In the genomic region with DNA sequence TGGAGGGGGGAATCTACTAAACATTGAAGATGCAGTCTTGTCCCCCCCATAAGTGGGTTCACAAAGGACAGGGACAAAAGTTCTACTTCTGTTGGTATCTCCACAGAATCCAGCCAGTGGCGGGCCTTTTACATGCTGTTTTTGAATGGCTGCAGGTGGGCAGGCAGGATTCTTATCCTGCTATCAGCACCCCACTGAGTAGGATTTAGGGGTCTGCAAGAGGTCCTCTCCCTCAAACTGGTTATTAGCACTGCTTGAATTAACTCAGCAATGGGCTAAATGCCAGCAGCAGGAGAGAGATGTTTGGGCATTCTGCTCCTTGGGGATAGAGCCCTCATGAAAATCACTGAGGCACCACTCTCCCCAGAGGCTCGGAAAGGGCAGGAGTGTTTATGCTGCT, we compare ENCODE assay signal across 24 cellular contexts. TPM values are rescaled to one million over a fixed set of nuclear protein-coding genes. Genes with fewer than 3 reads are reported as not detected.
"Had no signal": no experiment of that assay in that cellular context is flagged by ENCODE, and none has a peak within 500 bp of the region (broad histone marks: within the 10 kb centered on the region; RNA-seq: fewer than 3 reads in every experiment).

No MANE protein-coding gene starts in this region.

- H3K4me3 Mint-ChIP-seq: activated CD4-positive, alpha-beta T cell treated with anti-CD3 and anti-CD28 coated beads, Interleukin-2, amount 10 ng/mL, durations not matched to agents 7 days and 5 days; activated T-cell treated with anti-CD3 and anti-CD28 coated beads, Interleukin-2, amount 50 U/mL, for 72 hours; central memory CD8-positive, alpha-beta T cell; stimulated activated naive B cell treated with anti-CD40 and anti-IgM and Interleukin-4, amounts not matched to agents 10 μg/mL and 1 μg/mL and 100 μg/mL, for 72 hours had no signal

- H3K4me3 ChIP-seq: body of pancreas, heart left ventricle, right atrium auricular region, tibial artery, vagina had no signal

- H3K4me1 ChIP-seq: body of pancreas, vagina had no signal

- H3K27me3 ChIP-seq: body of pancreas, right atrium auricular region, vagina had no signal

- ATAC-seq: activated naive CD4-positive, alpha-beta T cell treated with anti-CD3 and anti-CD28 coated beads, Interleukin-2, amount 50 U/mL, for 72 hours; activated T-cell treated with anti-CD3 and anti-CD28 coated beads, Interleukin-2, amount 50 U/mL, for 72 hours; body of pancreas; heart left ventricle had no signal

- H3K27ac ChIP-seq: body of pancreas, heart left ventricle, right atrium auricular region, tibial artery, vagina had no signal

- DNase-seq: activated CD4-positive, alpha-beta T cell treated with anti-CD3 and anti-CD28 coated beads, Interleukin-2, amount 10 ng/mL, durations not matched to agents 7 days and 5 days; activated CD8-positive, alpha-beta memory T cell treated with anti-CD3 and anti-CD28 coated beads, Interleukin-2, amount 50 U/mL, for 48 hours; activated gamma-delta T cell; activated T-cell treated with anti-CD3 and anti-CD28 coated beads, Interleukin-2, amount 50 U/mL, for 72 hours; amygdala; body of pancreas; cortex of kidney; effector memory CD4-positive, alpha-beta T cell; foreskin melanocyte; islet precursor cell; naive B cell; nucleus accumbens; stimulated activated CD4-positive, alpha-beta T cell treated with anti-CD3 and anti-CD28 coated beads, Interleukin-2, amount 100 ng/mL, for 48 hours; stimulated activated naive B cell treated with anti-CD40 and anti-IgM and Interleukin-4, amounts not matched to agents 10 μg/mL and 1 μg/mL and 100 μg/mL, for 72 hours; tibial artery had no signal

- H3K36me3 Mint-ChIP-seq: activated naive CD4-positive, alpha-beta T cell treated with anti-CD3 and anti-CD28 coated beads, Interleukin-2, amount 50 U/mL, for 72 hours; naive B cell; stimulated activated naive B cell treated with anti-CD40 and anti-IgM and Interleukin-4, amounts not matched to agents 10 μg/mL and 1 μg/mL and 100 μg/mL, for 72 hours had no signal

- H3K4me1 Mint-ChIP-seq: activated CD4-positive, alpha-beta T cell treated with anti-CD3 and anti-CD28 coated beads, Interleukin-2, amount 10 ng/mL, durations not matched to agents 7 days and 5 days; central memory CD8-positive, alpha-beta T cell had no signal

- H3K9me3 ChIP-seq: body of pancreas, heart left ventricle, right atrium auricular region, tibial artery, vagina had no signal

- H3K9me3 Mint-ChIP-seq: activated CD4-positive, alpha-beta T cell treated with anti-CD3 and anti-CD28 coated beads, Interleukin-2, amount 10 ng/mL, durations not matched to agents 7 days and 5 days; activated naive CD4-positive, alpha-beta T cell treated with anti-CD3 and anti-CD28 coated beads, Interleukin-2, amount 50 U/mL, for 72 hours; activated T-cell treated with anti-CD3 and anti-CD28 coated beads, Interleukin-2, amount 50 U/mL, for 72 hours; central memory CD8-positive, alpha-beta T cell; naive B cell; stimulated activated naive B cell treated with anti-CD40 and anti-IgM and Interleukin-4, amounts not matched to agents 10 μg/mL and 1 μg/mL and 100 μg/mL, for 72 hours had no signal

- H3K36me3 ChIP-seq: heart left ventricle, right atrium auricular region, tibial artery, vagina had no signal

- H3K27ac Mint-ChIP-seq: activated CD4-positive, alpha-beta T cell treated with anti-CD3 and anti-CD28 coated beads, Interleukin-2, amount 10 ng/mL, durations not matched to agents 7 days and 5 days; activated naive CD4-positive, alpha-beta T cell treated with anti-CD3 and anti-CD28 coated beads, Interleukin-2, amount 50 U/mL, for 72 hours; activated T-cell treated with anti-CD3 and anti-CD28 coated beads, Interleukin-2, amount 50 U/mL, for 72 hours; progenitor cell of endocrine pancreas; stimulated activated naive B cell treated with anti-CD40 and anti-IgM and Interleukin-4, amounts not matched to agents 10 μg/mL and 1 μg/mL and 100 μg/mL, for 72 hours had no signal

RNA-seq across cellular contexts. Expression of gene SEMA5B, which starts 40.3 kb away (rescaled TPM):
- total RNA-seq: activated CD4-positive, alpha-beta T cell treated with anti-CD3 and anti-CD28 coated beads, Interleukin-2, amount 10 ng/mL, durations not matched to agents 7 days and 5 days; activated naive CD4-positive, alpha-beta T cell treated with anti-CD3 and anti-CD28 coated beads, Interleukin-2, amount 50 U/mL, for 72 hours; activated T-cell treated with anti-CD3 and anti-CD28 coated beads, Interleukin-2, amount 50 U/mL, for 72 hours; fibroblast of lung; mononuclear cell; T-helper 2 cell treated with Interferon-gamma antibody and Interleukin-4, amounts not matched to agents 100 ng/mL and 5 ng/mL, for 36 hours had no signal
- polyA plus RNA-seq: fibroblast of lung had no signal
